Comparison of ENCODE assay signal across 9 cellular contexts in the genomic region with DNA sequence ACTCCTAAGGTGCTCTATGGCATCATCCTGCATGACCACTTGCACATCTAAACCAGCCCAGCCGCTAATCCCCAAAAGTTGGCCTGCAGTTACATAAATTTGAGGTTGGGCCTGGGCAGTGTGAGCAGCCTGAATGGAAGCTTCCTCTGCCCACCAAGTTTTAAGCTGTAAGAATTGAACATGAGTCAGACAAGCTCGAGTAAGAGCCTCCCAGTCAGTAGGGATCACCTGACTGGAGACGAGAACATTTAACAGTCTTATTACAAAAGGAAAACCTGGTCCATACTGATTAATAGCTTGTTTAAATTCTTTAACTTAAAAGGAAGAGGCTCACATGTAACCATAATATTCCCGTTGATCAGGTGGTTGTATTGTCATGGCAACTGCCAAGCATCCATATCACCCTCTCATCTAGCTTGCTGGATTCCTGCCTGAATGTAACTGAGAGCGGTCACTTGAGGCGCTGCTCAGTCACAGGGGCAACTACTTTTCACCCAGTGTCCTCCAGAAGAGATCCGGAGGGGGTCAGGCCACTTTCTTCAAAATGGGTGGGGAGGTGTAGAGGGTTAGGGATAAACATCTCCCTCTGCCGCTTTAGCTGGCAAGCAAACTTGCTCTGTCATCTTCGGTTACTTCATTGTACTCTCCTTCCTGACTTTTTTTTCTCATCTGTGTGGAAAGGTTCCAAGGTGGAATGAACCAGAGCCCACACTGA. TPM values are rescaled to one million over a fixed set of nuclear protein-coding genes. Genes with fewer than 3 reads are reported as not detected.
DNase-seq lines count a peak whose midpoint lies in the region; ATAC-seq, FAIRE-seq and TF ChIP-seq lines count a peak whose summit lies in the region.
"Had no signal": no experiment of that assay in that cellular context is flagged by ENCODE, and none has a peak within 500 bp of the region (broad histone marks: within the 10 kb centered on the region; RNA-seq: fewer than 3 reads in every experiment).

No MANE protein-coding gene starts in this region.

- no peak for FAIRE-seq in GM19239 (lab: Jason Lieb, UNC)

- TF ChIP-seq CTCF in AG09309 (IDR thresholded peaks at IDR 0.05; ENCODE audit: control insufficient read depth, insufficient read depth, low read depth, low read length, missing control alignments) = no peak

- ATAC-seq in esophagus mucosa = peak; percentile 34
- no peak for ATAC-seq in GM19023 (IDR thresholded peaks at IDR 0.05; ENCODE audit: unreplicated experiment)
- no peak for ATAC-seq in GM21515 (IDR thresholded peaks at IDR 0.05; ENCODE audit: unreplicated experiment)

- H3K4me3 ChIP-seq in AG09309 (ENCODE audit: control insufficient read depth, low read depth, low read length) = no peak overlapping the region

- DNase-seq in AG09309 (ENCODE audit: low read depth) (peak; percentile 68), M059J (ENCODE audit: low read depth) (peak; percentile 94), myocyte (ENCODE audit: low read depth) (peak; percentile 21), GM19239 (ENCODE audit: insufficient read length, low spot score) (no peak), SW 1271 (lab: John Stamatoyannopoulos, UW) (no peak)
- DNase-seq: activated CD4-positive, alpha-beta memory T cell treated with anti-CD3 and anti-CD28 coated beads for 36 hours had no signal

RNA-seq across cellular contexts. Expression of a gene that starts 56.6 kb away (rescaled TPM):
- 322 and 407 TPM in 2 replicates for total RNA-seq in M059J (2014; rRNA removed; shearing (Covaris generic))
- total RNA-seq in esophagus mucosa = 253 TPM
- total RNA-seq in myocyte = 128 and 156 TPM in 2 replicates
- 239 TPM for polyA plus RNA-seq in myocyte (2012)

Comparison
In these comparisons a context has a peak if more than half of its experiments do, and no peak if none do; other contexts are left out.
1. DNase-seq: peak in AG09309 (single experiment), M059J (single experiment) and myocyte (single experiment); none in GM19239 (single experiment) and SW 1271 (0 of 2).